Comparison of ENCODE assay signal across 12 cellular contexts in genomic region chr10:103715430-103715829, GRCh38.
DNase-seq lines count a peak whose midpoint lies in the region; ATAC-seq, FAIRE-seq and TF ChIP-seq lines count a peak whose summit lies in the region.
"Had no signal": no experiment of that assay in that cellular context is flagged by ENCODE, and none has a peak within 500 bp of the region (broad histone marks: within the 10 kb centered on the region; RNA-seq: fewer than 3 reads in every experiment).

No MANE protein-coding gene starts in this region.

- H3K9me3 ChIP-seq in small intestine (ENCODE audit: control insufficient read depth, low read depth): no peaks in the 10 kb centered on the region

- TF ChIP-seq CTCF in brain microvascular endothelial cell (IDR thresholded peaks at IDR 0.05; ENCODE audit: low read depth, low read length, missing control alignments): no peak

- H3K4me3 ChIP-seq in brain microvascular endothelial cell (ENCODE audit: low read depth, low read length): no peak overlapping the region
- H3K4me3 ChIP-seq in small intestine (ENCODE audit: low read depth in 1 of 2, low read length in 2 of 2): no peak overlapping the region
- H3K4me3 ChIP-seq: lung had no signal

- ATAC-seq in GM21576 (IDR thresholded peaks at IDR 0.05; ENCODE audit: unreplicated experiment) (no peak), HG03521 (IDR thresholded peaks at IDR 0.05; ENCODE audit: unreplicated experiment) (no peak)

- no peak for FAIRE-seq in small intestine (lab: Jason Lieb, UNC)

- 83 to 93% (median 85%) methylated on average over 8 of the region's 8 CpGs for WGBS in small intestine, 3 donors

- in situ Hi-C loops in brain microvascular endothelial cell (cut with HindIII; ENCODE audit: low pct_ligation_motif_present, low sequenced_read_pairs): loop anchor here (25.0 kb wide), 1 partner anchor 147 kb away; the partner anchor contains the start of gene SH3PXD2A

- DNase-seq in A172 (ENCODE audit: low spot score) (peak; percentile 52), HPDE6-E6E7 (ENCODE audit: extremely low spot score) (peak; percentile 37), brain microvascular endothelial cell (peak; percentile 66), islet precursor cell (peak; percentile 90), H4 (ENCODE audit: low spot score) (no peak), small intestine (no peak)
- DNase-seq: activated CD4-positive, alpha-beta T cell treated with anti-CD3 and anti-CD28 coated beads for 4 hours; foreskin melanocyte; SIG-M5 had no signal

- H3K27ac ChIP-seq in brain microvascular endothelial cell (no peak overlapping the region), small intestine (ENCODE audit: low read depth in 1 of 2, low read length in 1 of 2) (peak overlapping the region in 1 of 2 donors; percentile 19)

- H3K27me3 ChIP-seq in brain microvascular endothelial cell (replicated peaks) (no peaks in the 10 kb centered on the region), small intestine (ENCODE audit: control insufficient read depth in 2 of 2, insufficient read depth in 2 of 2, low read length in 2 of 2) (no peaks in the 10 kb centered on the region)

- H3K4me1 ChIP-seq in small intestine (ENCODE audit: control insufficient read depth in 2 of 2, insufficient read depth in 1 of 2, low read depth in 1 of 2, low read length in 1 of 2): no peaks in the 10 kb centered on the region

- H3K36me3 ChIP-seq in brain microvascular endothelial cell (replicated peaks): no peaks in the 10 kb centered on the region
- no peaks in the 10 kb centered on the region for H3K36me3 ChIP-seq in small intestine (ENCODE audit: control insufficient read depth in 2 of 2, insufficient read depth in 2 of 2, low read length in 2 of 2)

Comparison
In these comparisons a context has a peak if more than half of its experiments do, and no peak if none do; other contexts are left out.
1. DNase-seq: peak in A172 (single experiment), HPDE6-E6E7 (single experiment), brain microvascular endothelial cell (single experiment) and islet precursor cell (single experiment); none in H4 (single experiment) and small intestine (single experiment).